Comparison of ENCODE assay signal across 8 cellular contexts in the genomic region with DNA sequence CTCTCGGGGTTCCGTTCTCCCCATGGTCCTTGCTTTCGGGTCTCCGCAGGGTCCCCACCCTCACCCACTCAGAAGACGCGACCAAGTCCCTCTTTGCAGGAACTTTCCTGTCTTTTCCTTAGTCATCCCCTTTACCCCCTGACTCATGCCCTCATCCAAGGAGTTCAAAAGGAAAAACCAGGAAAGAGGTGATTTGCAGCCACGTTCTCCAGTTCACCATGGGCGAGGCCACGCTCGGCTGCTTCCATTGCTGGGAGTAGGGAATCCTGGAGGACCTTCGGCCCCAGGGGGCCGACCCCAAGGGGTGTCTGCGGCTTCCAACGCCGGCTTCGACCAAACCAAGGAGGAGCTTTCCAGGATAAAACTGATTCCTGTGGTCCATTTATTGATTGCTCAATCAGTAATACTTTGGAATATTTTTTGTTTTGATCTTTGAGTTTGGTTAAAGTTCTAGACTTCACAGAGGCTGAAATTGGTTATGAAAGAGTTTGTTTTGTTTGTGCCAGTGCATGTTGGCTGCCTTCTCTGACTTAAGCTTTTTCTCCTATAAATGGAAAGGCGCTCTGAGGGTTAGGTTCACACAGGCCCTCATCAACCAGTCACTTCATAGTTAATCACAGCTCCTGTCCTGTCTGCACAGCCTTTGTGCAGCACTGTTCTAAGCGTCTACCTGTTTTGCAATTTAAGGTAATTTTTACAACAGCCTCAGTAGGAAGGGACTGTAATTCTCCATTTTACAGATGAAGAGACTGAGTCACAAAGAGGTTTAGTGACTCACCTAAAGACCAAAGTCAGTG. TPM values are rescaled to one million over a fixed set of nuclear protein-coding genes. Genes with fewer than 3 reads are reported as not detected.
DNase-seq lines count a peak whose midpoint lies in the region; ATAC-seq and FAIRE-seq lines count a peak whose summit lies in the region.

No MANE protein-coding gene starts in this region.

- no peaks in the 10 kb centered on the region for H3K9me3 Mint-ChIP-seq in activated T-cell treated with anti-CD3 and anti-CD28 coated beads, Interleukin-2, amount 50 U/mL, for 24 hours
- peaks cover 1% of the 10 kb centered on the region for H3K9me3 Mint-ChIP-seq in activated naive CD8-positive, alpha-beta T cell treated with anti-CD3 and anti-CD28 coated beads, Interleukin-2, amount 10 ng/mL, durations not matched to agents 7 days and 5 days

- peak overlapping the region; percentile 82 to 93 for H3K27ac ChIP-seq in small intestine (ENCODE audit: low read depth in 1 of 2, low read length in 1 of 2)

- peak overlapping the region; percentile 70 for H3K4me3 Mint-ChIP-seq in activated T-cell treated with anti-CD3 and anti-CD28 coated beads, Interleukin-2, amount 50 U/mL, for 24 hours
- H3K4me3 Mint-ChIP-seq in activated naive CD8-positive, alpha-beta T cell treated with anti-CD3 and anti-CD28 coated beads, Interleukin-2, amount 10 ng/mL, durations not matched to agents 7 days and 5 days, result peak overlapping the region; percentile 71

- no peaks in the 10 kb centered on the region for H3K36me3 Mint-ChIP-seq in activated T-cell treated with anti-CD3 and anti-CD28 coated beads, Interleukin-2, amount 50 U/mL, for 24 hours (ENCODE audit: low read depth)
- H3K36me3 Mint-ChIP-seq in activated naive CD8-positive, alpha-beta T cell treated with anti-CD3 and anti-CD28 coated beads, Interleukin-2, amount 10 ng/mL, durations not matched to agents 7 days and 5 days, result peaks cover 2% of the 10 kb centered on the region

- H3K4me1 Mint-ChIP-seq in activated T-cell treated with anti-CD3 and anti-CD28 coated beads, Interleukin-2, amount 50 U/mL, for 24 hours (ENCODE audit: low read depth), result peaks cover 18% of the 10 kb centered on the region
- peaks cover 11% of the 10 kb centered on the region for H3K4me1 Mint-ChIP-seq in activated naive CD8-positive, alpha-beta T cell treated with anti-CD3 and anti-CD28 coated beads, Interleukin-2, amount 10 ng/mL, durations not matched to agents 7 days and 5 days

- peak overlapping the region; percentile 38 for H3K27ac Mint-ChIP-seq in activated T-cell treated with anti-CD3 and anti-CD28 coated beads, Interleukin-2, amount 50 U/mL, for 24 hours
- no peak overlapping the region for H3K27ac Mint-ChIP-seq in activated naive CD8-positive, alpha-beta T cell treated with anti-CD3 and anti-CD28 coated beads, Interleukin-2, amount 10 ng/mL, durations not matched to agents 7 days and 5 days

- WGBS in small intestine, 3 donors, result 11 to 23% (median 17%) methylated on average over 18 of the region's 18 CpGs

- POLR2A ChIA-PET in activated naive CD8-positive, alpha-beta T cell treated with anti-CD3 and anti-CD28 coated beads, Interleukin-2, amount 10 ng/mL, durations not matched to agents 7 days and 5 days (lab: Charles Lee), result no interaction called here

- no peaks in the 10 kb centered on the region for H3K36me3 ChIP-seq in small intestine (ENCODE audit: control insufficient read depth in 2 of 2, insufficient read depth in 2 of 2, low read length in 2 of 2)

- peak overlapping the region; percentile 81 for H3K4me3 ChIP-seq in iPS-11a (ENCODE audit: low read depth, low read length)
- peak overlapping the region; percentile 71 to 74 for H3K4me3 ChIP-seq in small intestine (ENCODE audit: low read depth in 1 of 2, low read length in 2 of 2)

- H3K9me3 ChIP-seq in small intestine (ENCODE audit: control insufficient read depth, low read depth), result no peaks in the 10 kb centered on the region

- no peak for ATAC-seq in activated naive CD8-positive, alpha-beta T cell treated with anti-CD3 and anti-CD28 coated beads, Interleukin-2, amount 10 ng/mL, durations not matched to agents 7 days and 5 days (ENCODE audit: low read depth)

- no peak for FAIRE-seq in small intestine (lab: Jason Lieb, UNC)

- H3K27me3 Mint-ChIP-seq in activated T-cell treated with anti-CD3 and anti-CD28 coated beads, Interleukin-2, amount 50 U/mL, for 24 hours, result peaks cover 47% of the 10 kb centered on the region
- peaks cover 54% of the 10 kb centered on the region for H3K27me3 Mint-ChIP-seq in activated naive CD8-positive, alpha-beta T cell treated with anti-CD3 and anti-CD28 coated beads, Interleukin-2, amount 10 ng/mL, durations not matched to agents 7 days and 5 days

- no peaks in the 10 kb centered on the region for H3K27me3 ChIP-seq in small intestine (ENCODE audit: control insufficient read depth in 2 of 2, insufficient read depth in 2 of 2, low read length in 2 of 2)

- H3K4me1 ChIP-seq in small intestine (ENCODE audit: control insufficient read depth in 2 of 2, insufficient read depth in 1 of 2, low read depth in 1 of 2, low read length in 1 of 2), result peaks cover 3 to 4% of the 10 kb centered on the region in 2 donors

- no peak for DNase-seq in activated T-cell treated with anti-CD3 and anti-CD28 coated beads, Interleukin-2, amount 50 U/mL, for 24 hours
- no peak for DNase-seq in activated T-cell treated with anti-CD3 and anti-CD28 coated beads, Interleukin-2, amount 50 U/mL, for 48 hours
- DNase-seq in activated naive CD8-positive, alpha-beta T cell treated with anti-CD3 and anti-CD28 coated beads, Interleukin-2, amount 10 ng/mL, durations not matched to agents 7 days and 5 days, result no peak
- DNase-seq in small intestine, result peak; percentile 70
- no peak for DNase-seq in GM19240 (ENCODE audit: insufficient read length, low spot score)
- DNase-seq in A172 (ENCODE audit: low spot score), result no peak
- DNase-seq in NCI-H524 treated with DMSO at 0.1 percent for 48 hours (lab: John Stamatoyannopoulos, UW), result no peak

RNA-seq across cellular contexts. Expression of a gene that starts 0.8 kb away (rescaled TPM):
- 1 to 10 TPM in 1 of 2 experiments, under 1 TPM in 1; 0.99 to 1.9 TPM for total RNA-seq in activated naive CD8-positive, alpha-beta T cell treated with anti-CD3 and anti-CD28 coated beads, Interleukin-2, amount 10 ng/mL, durations not matched to agents 7 days and 5 days
- 100 to 1,000 TPM; 173 to 237 (median 197) TPM for polyA plus RNA-seq in small intestine
- not detected in 2 replicates for total RNA-seq in A172 (2014; rRNA removed; shearing (Covaris generic))
